Comparison of ENCODE assay signal across 30 cellular contexts in the genomic region with DNA sequence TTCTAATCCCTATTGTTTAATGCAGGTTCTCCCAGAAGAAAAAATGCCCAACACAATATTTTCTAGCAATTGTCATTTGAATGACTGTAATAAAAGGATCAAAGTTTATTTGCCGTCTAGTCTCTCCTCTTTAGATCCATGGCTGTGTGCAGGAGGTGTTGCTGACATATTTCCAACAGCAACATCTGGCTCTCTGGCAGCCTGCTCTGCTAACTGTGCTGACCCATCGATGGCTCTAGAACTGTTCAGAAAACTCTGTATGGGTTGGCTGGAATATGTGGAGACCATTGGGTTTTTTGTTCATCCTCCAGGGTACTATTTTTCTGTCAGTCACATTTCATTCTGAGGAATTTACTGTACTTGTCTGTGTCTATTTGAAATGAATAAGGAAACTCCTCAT.
"Had no signal": no experiment of that assay in that cellular context is flagged by ENCODE, and none has a peak within 500 bp of the region (broad histone marks: within the 10 kb centered on the region; RNA-seq: fewer than 3 reads in every experiment).

No MANE protein-coding gene starts in this region.

- H3K27ac ChIP-seq: breast epithelium, cardiac muscle cell, coronary artery, dorsolateral prefrontal cortex, foreskin keratinocyte, gastrocnemius medialis, heart left ventricle, WERI-Rb-1 had no signal

- H3K9me3 ChIP-seq: ascending aorta, breast epithelium, gastrocnemius medialis had no signal

- H3K4me3 ChIP-seq: ascending aorta, breast epithelium, cardiac muscle cell, coronary artery, dorsolateral prefrontal cortex, gastrocnemius medialis, heart left ventricle had no signal

- DNase-seq: activated B cell treated with CpG ODN at 0.5 μM for 24 hours; activated CD4-positive, alpha-beta memory T cell treated with anti-CD3 and anti-CD28 coated beads for 36 hours; activated CD4-positive, alpha-beta T cell treated with anti-CD3 and anti-CD28 coated beads, Interleukin-2, amount 10 ng/mL, durations not matched to agents 24 days and 14 days; activated CD8-positive, alpha-beta memory T cell treated with anti-CD3 and anti-CD28 coated beads, Interleukin-2, amount 50 U/mL, for 48 hours; activated CD8-positive, alpha-beta T cell treated with anti-CD3 and anti-CD28 coated beads, Interleukin-2, amount 10 ng/mL, durations not matched to agents 7 days and 5 days; activated gamma-delta T cell; activated naive CD4-positive, alpha-beta T cell; activated naive CD4-positive, alpha-beta T cell treated with anti-CD3 and anti-CD28 coated beads, Interleukin-2, amount 10 ng/mL, durations not matched to agents 7 days and 5 days; activated naive CD8-positive, alpha-beta T cell treated with anti-CD3 and anti-CD28 coated beads, Interleukin-2, amount 10 ng/mL, durations not matched to agents 7 days and 5 days; activated T-cell treated with anti-CD3 and anti-CD28 coated beads for 4 hours; activated T-cell treated with anti-CD3 and anti-CD28 coated beads, Interleukin-2, amount 50 U/mL, for 24 hours; activated T-cell treated with anti-CD3 and anti-CD28 coated beads, Interleukin-2, amount 50 U/mL, for 72 hours; dorsolateral prefrontal cortex; effector memory CD4-positive, alpha-beta T cell; endodermal cell; foreskin keratinocyte; gastrocnemius medialis; glutamatergic neuron; T-helper 1 cell; T-helper 17 cell; T1000; WERI-Rb-1 had no signal

- H3K36me3 ChIP-seq: ascending aorta, breast epithelium, cardiac muscle cell, gastrocnemius medialis, heart left ventricle, WERI-Rb-1 had no signal

- ATAC-seq: activated CD4-positive, CD25-positive, alpha-beta regulatory T cell treated with anti-CD3 and anti-CD28 coated beads, Interleukin-2, amount 50 U/mL, for 24 hours; activated CD8-positive, alpha-beta T cell treated with anti-CD3 and anti-CD28 coated beads, Interleukin-2, amount 10 ng/mL, durations not matched to agents 7 days and 5 days; activated naive CD4-positive, alpha-beta T cell treated with anti-CD3 and anti-CD28 coated beads, Interleukin-2, amount 50 U/mL, for 72 hours; activated T-cell treated with anti-CD3 and anti-CD28 coated beads, Interleukin-2, amount 50 U/mL, for 72 hours; esophagus mucosa; foreskin keratinocyte; gastrocnemius medialis; T-helper 17 cell had no signal

- H3K4me1 ChIP-seq: breast epithelium, foreskin keratinocyte, gastrocnemius medialis had no signal

- H3K27me3 ChIP-seq: ascending aorta, breast epithelium, cardiac muscle cell, dorsolateral prefrontal cortex, gastrocnemius medialis, heart left ventricle had no signal
